Comparison of ENCODE assay signal across 8 cellular contexts in the genomic region with DNA sequence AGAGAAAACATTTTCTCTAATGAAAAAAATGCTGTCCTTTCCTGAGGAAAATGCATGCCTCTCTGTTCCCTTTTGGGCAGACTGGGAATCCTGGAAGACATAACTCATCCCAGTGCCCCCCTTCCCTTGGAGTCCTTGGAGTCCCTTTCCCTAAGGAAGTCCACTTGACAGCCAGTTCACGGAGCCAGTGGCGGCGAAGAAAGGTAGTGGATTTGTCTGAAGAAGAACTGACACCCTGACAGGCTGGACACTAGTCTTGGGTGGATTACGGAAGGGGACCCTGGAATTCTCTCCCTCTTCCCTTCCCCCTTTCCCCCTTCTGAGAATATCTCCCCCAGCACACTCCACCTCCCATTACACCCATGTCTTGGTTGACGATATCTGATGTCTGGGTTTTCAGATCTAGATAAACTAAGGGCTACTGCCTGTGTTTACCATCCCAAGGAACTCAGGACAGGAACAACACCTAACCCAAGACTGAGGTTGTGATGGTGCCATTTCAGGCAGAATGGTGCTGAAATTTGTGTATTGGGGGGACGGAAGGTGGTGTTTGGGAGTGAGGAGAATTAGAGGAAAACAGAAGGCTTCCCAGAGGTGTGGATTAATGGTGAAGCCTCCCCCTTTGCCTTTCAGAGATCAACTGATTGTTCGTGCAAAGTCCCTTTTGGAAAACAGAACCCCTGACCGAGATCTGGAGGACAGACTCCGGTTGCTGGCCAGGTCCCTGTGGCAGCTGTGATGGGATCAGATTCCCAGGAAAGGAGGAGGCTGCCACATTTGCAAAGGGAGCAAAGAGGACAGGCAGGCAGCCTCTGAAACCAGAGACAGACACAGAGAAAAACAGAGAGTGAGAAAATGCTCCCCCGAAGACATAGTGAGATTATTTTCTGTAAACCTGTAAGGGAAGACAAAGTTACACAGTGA. TPM values are rescaled to one million over a fixed set of nuclear protein-coding genes. Genes with fewer than 3 reads are reported as not detected.
DNase-seq lines count a peak whose midpoint lies in the region; ATAC-seq and TF ChIP-seq lines count a peak whose summit lies in the region.

No MANE protein-coding gene starts in this region.

- peak; percentile 44 for DNase-seq in GM23338 (ENCODE audit: low spot score)
- no peak for DNase-seq in activated T-helper 2 cell treated with anti-CD3 and anti-CD28 coated beads, Interferon-gamma antibody, Interleukin-2, Interleukin-4, amounts not matched to agents 10 μg/mL and 5 μg/mL and 100 μg/mL, durations not matched to agents 14 hours and 24 hours and 36 hours (ENCODE audit: low spot score)
- DNase-seq in spleen, result no peak
- DNase-seq in HUDEP-2 (lab: John Stamatoyannopoulos, UW; ENCODE audit: unreplicated experiment in 76 of 76), result no peak
- DNase-seq in central memory CD4-positive, alpha-beta T cell, result no peak
- DNase-seq in left colon, result no peak

- H3K27ac Mint-ChIP-seq in GM23338, result peak overlapping the region; percentile 61
- H3K27ac Mint-ChIP-seq in activated T-helper 2 cell treated with anti-CD3 and anti-CD28 coated beads, Interferon-gamma antibody, Interleukin-2, Interleukin-4, amounts not matched to agents 10 μg/mL and 5 μg/mL and 100 μg/mL, durations not matched to agents 14 hours and 24 hours and 36 hours, result no peak overlapping the region

- intact Hi-C loops in activated T-helper 2 cell treated with anti-CD3 and anti-CD28 coated beads, Interferon-gamma antibody, Interleukin-2, Interleukin-4, amounts not matched to agents 10 μg/mL and 5 μg/mL and 100 μg/mL, durations not matched to agents 14 hours and 24 hours and 36 hours (cut with micrococcal nuclease), result no loop called here
- intact Hi-C loops in spleen (cut with DNase I; ENCODE audit: low total_unique reads), result no loop called here
- intact Hi-C loops in left colon (cut with DNase I, micrococcal nuclease), result no loop called here

- peaks cover 32% of the 10 kb centered on the region for H3K4me1 Mint-ChIP-seq in GM23338
- H3K4me1 Mint-ChIP-seq in activated T-helper 2 cell treated with anti-CD3 and anti-CD28 coated beads, Interferon-gamma antibody, Interleukin-2, Interleukin-4, amounts not matched to agents 10 μg/mL and 5 μg/mL and 100 μg/mL, durations not matched to agents 14 hours and 24 hours and 36 hours (ENCODE audit: low read depth), result peaks cover 7% of the 10 kb centered on the region

- peak overlapping the region; percentile 91 for H3K4me3 Mint-ChIP-seq in GM23338
- peak overlapping the region; percentile 34 for H3K4me3 Mint-ChIP-seq in activated T-helper 2 cell treated with anti-CD3 and anti-CD28 coated beads, Interferon-gamma antibody, Interleukin-2, Interleukin-4, amounts not matched to agents 10 μg/mL and 5 μg/mL and 100 μg/mL, durations not matched to agents 14 hours and 24 hours and 36 hours (ENCODE audit: low read depth)

- H3K4me1 ChIP-seq in GM23338 (ENCODE audit: insufficient read depth) (peaks cover 30% of the 10 kb centered on the region), iPS-15b (ENCODE audit: control insufficient read depth, insufficient read depth, low read length) (peaks cover 14% of the 10 kb centered on the region), spleen (peaks cover 10 to 66% (median 38%) of the 10 kb centered on the region in 6 donors)

- H3F3A ChIP-seq in GM23338 (replicated peaks; ENCODE audit: low read depth), result 0 out of 2 replicates have a peak, but pooled peaks cover 5% of the 10 kb centered on the region

- 50 to 64% (median 55%) methylated on average over 10 of the region's 10 CpGs for WGBS in spleen, 5 donors

- TF ChIP-seq POLR2A in spleen (IDR thresholded peaks at IDR 0.05), result no peak

- peak overlapping the region; percentile 98 for H3K4me2 ChIP-seq in GM23338

- H3K9me3 Mint-ChIP-seq in GM23338, result no peaks in the 10 kb centered on the region
- no peaks in the 10 kb centered on the region for H3K9me3 Mint-ChIP-seq in activated T-helper 2 cell treated with anti-CD3 and anti-CD28 coated beads, Interferon-gamma antibody, Interleukin-2, Interleukin-4, amounts not matched to agents 10 μg/mL and 5 μg/mL and 100 μg/mL, durations not matched to agents 14 hours and 24 hours and 36 hours

- TF ChIP-seq CTCF in GM23338 (conservative IDR thresholded peaks at IDR 0.05; ENCODE audit: low read depth in 2 of 2) (no peak), spleen (IDR thresholded peaks at IDR 0.05 in 8 of 11, conservative IDR thresholded peaks at IDR 0.05 in 3 of 11) (no peak)

- H3K36me3 Mint-ChIP-seq in GM23338 (ENCODE audit: low read depth), result peaks cover 16% of the 10 kb centered on the region
- no peaks in the 10 kb centered on the region for H3K36me3 Mint-ChIP-seq in activated T-helper 2 cell treated with anti-CD3 and anti-CD28 coated beads, Interferon-gamma antibody, Interleukin-2, Interleukin-4, amounts not matched to agents 10 μg/mL and 5 μg/mL and 100 μg/mL, durations not matched to agents 14 hours and 24 hours and 36 hours (ENCODE audit: low read depth)

- H3K4me3 ChIP-seq in GM23338, result peak overlapping the region; percentile 84
- H3K4me3 ChIP-seq in iPS-15b (ENCODE audit: low read depth, low read length), result peak overlapping the region; percentile 87
- H3K4me3 ChIP-seq in spleen, result peak overlapping the region; percentile 39 to 72 (median 50)

- peak overlapping the region; percentile 63; the same call in 1 of the 2 replicates for H2AFZ ChIP-seq in GM23338

- H3K27me3 ChIP-seq in GM23338 (ENCODE audit: insufficient read depth) (no peaks in the 10 kb centered on the region), iPS-15b (ENCODE audit: control insufficient read depth, insufficient read depth, low read length) (no peaks in the 10 kb centered on the region), spleen (replicated peaks in 1 of 7) (peaks cover 0 to 16% (median 0%) of the 10 kb centered on the region in 7 donors)

- no peaks in the 10 kb centered on the region for H4K20me1 ChIP-seq in GM23338 (replicated peaks; ENCODE audit: insufficient read depth)

- ATAC-seq in GM23338 (peak; percentile 24), HG02840 (IDR thresholded peaks at IDR 0.05; ENCODE audit: low FRiP score, unreplicated experiment) (no peak), left colon (no peak)

- no peaks in the 10 kb centered on the region for H3K36me3 ChIP-seq in GM23338 (ENCODE audit: insufficient read depth)
- H3K36me3 ChIP-seq in iPS-15b (ENCODE audit: control insufficient read depth, insufficient read depth, low read length), result no peaks in the 10 kb centered on the region
- H3K36me3 ChIP-seq in spleen, result peaks cover 0 to 10% (median 0%) of the 10 kb centered on the region in 6 donors

- peaks cover 11% of the 10 kb centered on the region for H3K27me3 Mint-ChIP-seq in GM23338 (ENCODE audit: insufficient read depth, low read depth, poor library complexity)
- H3K27me3 Mint-ChIP-seq in activated T-helper 2 cell treated with anti-CD3 and anti-CD28 coated beads, Interferon-gamma antibody, Interleukin-2, Interleukin-4, amounts not matched to agents 10 μg/mL and 5 μg/mL and 100 μg/mL, durations not matched to agents 14 hours and 24 hours and 36 hours (ENCODE audit: low read depth), result peaks cover 39% of the 10 kb centered on the region

- peaks cover 26% of the 10 kb centered on the region for H3K79me2 ChIP-seq in GM23338 (replicated peaks; ENCODE audit: insufficient read depth)

- H3K27ac ChIP-seq in GM23338 (ENCODE audit: low read depth) (peak overlapping the region; percentile 84), spleen (peak overlapping the region; percentile 60 to 89 (median 82))

- no peaks in the 10 kb centered on the region for H3K9me2 ChIP-seq in GM23338 (ENCODE audit: insufficient read depth)

- no peaks in the 10 kb centered on the region for H3K9me3 ChIP-seq in iPS-15b (ENCODE audit: control insufficient read depth, insufficient read depth, low read length)
- H3K9me3 ChIP-seq in spleen, result no peaks in the 10 kb centered on the region

- H3K9ac ChIP-seq in iPS-15b (ENCODE audit: low read depth, low read length), result peak overlapping the region; percentile 48

TF ChIP-seq in GM23338, 12 proteins besides CTCF, POLR2A, EP300 and RAD21 (continues in another document):
- TF ChIP-seq STAT1 (IDR thresholded peaks at IDR 0.05; ENCODE audit: unreplicated experiment) (no peak), EZH2 (IDR thresholded peaks at IDR 0.05; ENCODE audit: low read depth, unreplicated experiment) (no peak), ZNF331 (CRISPR knock-in tag; IDR thresholded peaks at IDR 0.05; ENCODE audit: low read depth) (no peak), NANOG (IDR thresholded peaks at IDR 0.05; ENCODE audit: borderline replicate concordance) (no peak)
- TF ChIP-seq, protein P1, sequence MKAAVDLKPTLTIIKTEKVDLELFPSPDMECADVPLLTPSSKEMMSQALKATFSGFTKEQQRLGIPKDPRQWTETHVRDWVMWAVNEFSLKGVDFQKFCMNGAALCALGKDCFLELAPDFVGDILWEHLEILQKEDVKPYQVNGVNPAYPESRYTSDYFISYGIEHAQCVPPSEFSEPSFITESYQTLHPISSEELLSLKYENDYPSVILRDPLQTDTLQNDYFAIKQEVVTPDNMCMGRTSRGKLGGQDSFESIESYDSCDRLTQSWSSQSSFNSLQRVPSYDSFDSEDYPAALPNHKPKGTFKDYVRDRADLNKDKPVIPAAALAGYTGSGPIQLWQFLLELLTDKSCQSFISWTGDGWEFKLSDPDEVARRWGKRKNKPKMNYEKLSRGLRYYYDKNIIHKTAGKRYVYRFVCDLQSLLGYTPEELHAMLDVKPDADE (IDR thresholded peaks at IDR 0.05), result no peak

RNA-seq across cellular contexts. Expression of gene SPARC, which starts 0.7 kb away (rescaled TPM):
- 203 and 218 TPM in 2 replicates for total RNA-seq in GM23338 (2014; rRNA removed; shearing (Covaris generic))
- polyA plus RNA-seq in GM23338 (2016; fragmentation: Nextera tagmentation; extraction: Ambion mirVana) (200 and 225 TPM in 2 replicates), spleen (100 to 1,000 TPM in 2 of 3 donors, 10 to 100 TPM in 1; 76.5 to 195 (median 135) TPM)
- 0.43 TPM in 1 of 2 replicates, not detected in the other for total RNA-seq in activated T-helper 2 cell treated with anti-CD3 and anti-CD28 coated beads, Interferon-gamma antibody, Interleukin-2, Interleukin-4, amounts not matched to agents 10 μg/mL and 5 μg/mL and 100 μg/mL, durations not matched to agents 14 hours and 24 hours and 36 hours
- total RNA-seq in spleen (100 to 1,000 TPM; 320 to 963 (median 552) TPM), left colon (100 to 1,000 TPM in 1 of 2 donors, 10 to 100 TPM in 1; 91.3 to 178 TPM)

Comparison
In these comparisons a context has a peak if more than half of its experiments do, and no peak if none do; other contexts are left out.
1. RNA of gene SPARC, which starts 0.7 kb away (total RNA-seq): 320 to 963 TPM in spleen, 203 to 218 TPM in GM23338 and 91.3 to 178 TPM in left colon; 0.43 TPM in activated T-helper 2 cell treated with anti-CD3 and anti-CD28 coated beads, Interferon-gamma antibody, Interleukin-2, Interleukin-4, amounts not matched to agents 10 μg/mL and 5 μg/mL and 100 μg/mL, durations not matched to agents 14 hours and 24 hours and 36 hours; every median in the first group is over 10 times any median in the second.
2. Peak in every context shown above with its lines, with median percentiles within 50 percentile points of each other: H3K4me3 ChIP-seq.